8 cellular contexts compared by ENCODE assay signal in genomic region chr12:124390442-124391116, GRCh38.
DNase-seq lines count a peak whose midpoint lies in the region; ATAC-seq and TF ChIP-seq lines count a peak whose summit lies in the region.

No MANE protein-coding gene starts in this region.

- peak in 1 of 2 experiments; percentile 62; a peak in 2 of 4 replicates for TF ChIP-seq EP300 in SK-N-SH (IDR thresholded peaks at IDR 0.05; ENCODE audit: borderline replicate concordance in 1 of 2, low read depth in 1 of 2, low read length in 1 of 2)
- TF ChIP-seq EP300 in sigmoid colon (IDR thresholded peaks at IDR 0.05): no peak

- H3K27ac ChIP-seq in SK-N-SH (ENCODE audit: low read depth in 2 of 2, low read length in 1 of 2): peak overlapping the region; percentile 66 to 95
- H3K27ac ChIP-seq in sigmoid colon: peak overlapping the region; percentile 94 to 99 (median 96)

- no peak for TF ChIP-seq POLR2A in sigmoid colon (IDR thresholded peaks at IDR 0.05)

- H3K4me3 ChIP-seq in SK-N-SH (ENCODE audit: low read depth in 2 of 2, low read length in 1 of 2): no peak overlapping the region
- no peak overlapping the region for H3K4me3 ChIP-seq in fibroblast of the aortic adventitia (ENCODE audit: low read depth, low read length)
- peak overlapping the region in 1 of 4 donors; percentile 5 for H3K4me3 ChIP-seq in sigmoid colon

- H2AFZ ChIP-seq in SK-N-SH (ENCODE audit: low read depth): no peak overlapping the region

- no peaks in the 10 kb centered on the region for H3K9me2 ChIP-seq in SK-N-SH

- CTCF ChIA-PET in SK-N-SH (lab: Yijun Ruan, JAX): interaction anchor here (1.0 to 3.5 kb wide), 8 partner anchors 8 to 376 kb away, joined by 3 to 20 read pairs (median 4); no protein-coding TSS in a partner anchor

- peaks cover 58% of the 10 kb centered on the region for H3F3A ChIP-seq in SK-N-SH (replicated peaks; ENCODE audit: insufficient read depth)

- intact Hi-C loops in sigmoid colon (cut with DNase I): no loop called here

- ATAC-seq in HG02588 (IDR thresholded peaks at IDR 0.05; ENCODE audit: unreplicated experiment): peak; percentile 43

- DNase-seq in EL (peak; percentile 88), SK-N-SH (no peak), fibroblast of the aortic adventitia (ENCODE audit: low read depth) (peak; percentile 80), sigmoid colon (peak; percentile 89), NCI-H2107 treated with DMSO at 0.1 percent for 48 hours (lab: John Stamatoyannopoulos, UW; ENCODE audit: unreplicated experiment) (no peak), NCI-H526 treated with DMSO at 0.1 percent for 48 hours (lab: John Stamatoyannopoulos, UW) (no peak)
- no peak for DNase-seq in activated CD8-positive, alpha-beta memory T cell treated with anti-CD3 and anti-CD28 coated beads for 24 hours

- H3K4me1 ChIP-seq in SK-N-SH (ENCODE audit: control insufficient read depth in 1 of 2, insufficient read depth in 2 of 2, low read depth in 1 of 2, low read length in 1 of 2) (peaks cover 54 to 76% of the 10 kb centered on the region in 2 experiments), sigmoid colon (peaks cover 0 to 98% (median 97%) of the 10 kb centered on the region in 4 donors)

- H4K20me1 ChIP-seq in SK-N-SH (ENCODE audit: insufficient read depth): peaks cover 7% of the 10 kb centered on the region; the same call in 1 of the 2 replicates

- WGBS in SK-N-SH (ENCODE audit: low lambda C conversion rate): 48% methylated on average over 16 of the region's 26 CpGs
- 67 to 76% methylated on average over 26 of the region's 26 CpGs for WGBS in sigmoid colon, 2 donors

- peak overlapping the region; percentile 73 for H3K4me2 ChIP-seq in SK-N-SH

- POLR2A ChIA-PET in SK-N-SH (lab: Yijun Ruan, JAX): interaction anchor here (0.7 kb wide), 1 partner anchor 10 kb away, joined by 4 read pairs; no protein-coding TSS in a partner anchor

- TF ChIP-seq RAD21 in SK-N-SH (IDR thresholded peaks at IDR 0.05; ENCODE audit: low read length): no peak

- no peaks in the 10 kb centered on the region for H3K27me3 ChIP-seq in SK-N-SH (ENCODE audit: insufficient read depth)
- H3K27me3 ChIP-seq in sigmoid colon: no peaks in the 10 kb centered on the region

- H3K36me3 ChIP-seq in SK-N-SH (replicated peaks in 1 of 2; ENCODE audit: control insufficient read depth in 1 of 2, insufficient read depth in 2 of 2, low read length in 1 of 2) (peaks cover 13 to 14% of the 10 kb centered on the region in 2 experiments), sigmoid colon (peaks cover 0 to 11% (median 7%) of the 10 kb centered on the region in 4 donors)

- peaks cover 71% of the 10 kb centered on the region for H3K79me2 ChIP-seq in SK-N-SH (ENCODE audit: insufficient read depth)

- H3K9ac ChIP-seq in SK-N-SH: peak overlapping the region; percentile 56; the same call in 1 of the 2 replicates

- TF ChIP-seq CTCF in SK-N-SH (IDR thresholded peaks at IDR 0.05): no peak
- TF ChIP-seq CTCF in fibroblast of the aortic adventitia (IDR thresholded peaks at IDR 0.05; ENCODE audit: insufficient read depth, low read length): no peak
- TF ChIP-seq CTCF in sigmoid colon (IDR thresholded peaks at IDR 0.05): no peak

- H3K9me3 ChIP-seq in SK-N-SH (no peaks in the 10 kb centered on the region), sigmoid colon (no peaks in the 10 kb centered on the region)

TF ChIP-seq in SK-N-SH, 30 proteins besides CTCF, POLR2A, EP300 and RAD21:
- TF ChIP-seq CHD2 (IDR thresholded peaks at IDR 0.05; ENCODE audit: low read length, partially characterized antibody) (no peak), GABPA (IDR thresholded peaks at IDR 0.05; ENCODE audit: low read depth) (peak; percentile 74), NRF1 (IDR thresholded peaks at IDR 0.05; ENCODE audit: low read depth, low read length) (no peak), NFIC (IDR thresholded peaks at IDR 0.05; ENCODE audit: borderline replicate concordance) (peak; percentile 51), ZBTB33 (IDR thresholded peaks at IDR 0.05; ENCODE audit: borderline replicate concordance, low read depth) (no peak), RCOR1 (IDR thresholded peaks at IDR 0.05; ENCODE audit: low read length) (no peak), TCF12 (IDR thresholded peaks at IDR 0.05) (peak; percentile 53; the same call in 1 of the 2 replicates), FOSL2 (IDR thresholded peaks at IDR 0.05; ENCODE audit: borderline replicate concordance, low read depth) (peak; percentile 69; the same call in 1 of the 2 replicates), USF1 (IDR thresholded peaks at IDR 0.05; ENCODE audit: borderline replicate concordance, low read depth) (no peak), JUND (IDR thresholded peaks at IDR 0.05) (peak; percentile 54; the same call in 1 of the 2 replicates), ELF1 (IDR thresholded peaks at IDR 0.05) (peak; percentile 86), MAX (IDR thresholded peaks at IDR 0.05; ENCODE audit: low read depth) (0 out of 2 replicates have a peak, but pooled peaks have one; percentile 37), SIN3A (IDR thresholded peaks at IDR 0.05; ENCODE audit: borderline replicate concordance, low read depth, low read length) (no peak)

Comparison
In these comparisons a context has a peak if more than half of its experiments do, and no peak if none do; other contexts are left out.
1. DNase-seq: peak in EL (single experiment), fibroblast of the aortic adventitia (single experiment) and sigmoid colon (single experiment); none in SK-N-SH (single experiment), NCI-H2107 treated with DMSO at 0.1 percent for 48 hours (single experiment), NCI-H526 treated with DMSO at 0.1 percent for 48 hours (single experiment) and activated CD8-positive, alpha-beta memory T cell treated with anti-CD3 and anti-CD28 coated beads for 24 hours (single experiment).